Comparison of ENCODE assay signal across 1 cellular context in the genomic region with DNA sequence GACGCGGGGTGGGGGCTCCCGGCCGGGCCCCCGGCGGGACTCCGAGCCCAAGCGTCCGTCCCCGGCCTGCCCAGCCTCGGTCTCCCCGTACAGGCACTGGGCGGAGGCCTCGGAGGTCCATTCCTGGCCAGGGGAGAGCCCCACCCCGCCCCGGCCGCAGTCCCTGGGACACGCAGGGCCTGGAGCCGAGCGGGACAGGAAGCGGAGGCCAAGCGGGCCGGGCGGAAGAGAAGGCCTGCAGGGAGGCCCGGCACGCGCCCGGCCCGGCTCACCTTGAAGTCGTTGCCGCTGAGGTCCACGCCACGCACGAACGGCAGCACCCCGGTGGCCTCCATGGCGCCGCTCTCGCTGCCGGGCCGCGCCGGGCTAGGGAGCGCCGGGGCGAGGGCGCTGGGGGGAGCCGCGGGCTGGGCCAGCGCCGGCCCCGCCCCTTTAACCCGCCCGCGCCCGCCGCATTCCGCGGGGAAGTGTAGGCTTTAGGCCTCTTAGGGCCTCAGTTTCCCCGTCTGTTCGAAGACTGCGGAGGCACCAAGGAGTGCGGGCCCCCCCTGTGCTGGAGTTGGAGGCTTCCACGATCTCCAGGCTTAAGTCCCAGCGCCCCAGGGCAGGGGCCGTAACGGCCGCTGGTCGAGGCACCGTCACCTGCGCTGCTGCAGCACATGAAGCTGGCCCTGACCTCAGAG.
TF ChIP-seq lines count a peak whose summit lies in the region.

A gene (minus strand): TSS at position 383 of the 683 bp plus-strand sequence. CDS start 48 bp downstream, at position 335.

TF ChIP-seq in HEK293, 187 proteins besides CTCF, POLR2A, EP300 and RAD21 (continued from another document and continues in another):
- peak; percentile 48 for TF ChIP-seq ZIC2 (tag by site-specific recombination; IDR thresholded peaks at IDR 0.05)
- TF ChIP-seq ZNF274 (IDR thresholded peaks at IDR 0.05; ENCODE audit: low read length) = no peak
- no peak for TF ChIP-seq ZNF274 (tag by site-specific recombination; IDR thresholded peaks at IDR 0.05; ENCODE audit: borderline replicate concordance)
- TF ChIP-seq, protein P1, sequence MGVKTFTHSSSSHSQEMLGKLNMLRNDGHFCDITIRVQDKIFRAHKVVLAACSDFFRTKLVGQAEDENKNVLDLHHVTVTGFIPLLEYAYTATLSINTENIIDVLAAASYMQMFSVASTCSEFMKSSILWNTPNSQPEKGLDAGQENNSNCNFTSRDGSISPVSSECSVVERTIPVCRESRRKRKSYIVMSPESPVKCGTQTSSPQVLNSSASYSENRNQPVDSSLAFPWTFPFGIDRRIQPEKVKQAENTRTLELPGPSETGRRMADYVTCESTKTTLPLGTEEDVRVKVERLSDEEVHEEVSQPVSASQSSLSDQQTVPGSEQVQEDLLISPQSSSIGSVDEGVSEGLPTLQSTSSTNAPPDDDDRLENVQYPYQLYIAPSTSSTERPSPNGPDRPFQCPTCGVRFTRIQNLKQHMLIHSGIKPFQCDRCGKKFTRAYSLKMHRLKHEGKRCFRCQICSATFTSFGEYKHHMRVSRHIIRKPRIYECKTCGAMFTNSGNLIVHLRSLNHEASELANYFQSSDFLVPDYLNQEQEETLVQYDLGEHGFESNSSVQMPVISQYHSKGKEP (tag by site-specific recombination; IDR thresholded peaks at IDR 0.05) = peak; percentile 29; the same call in 1 of the 2 replicates
- TF ChIP-seq ZNF473 (tag by site-specific recombination; IDR thresholded peaks at IDR 0.05) = no peak
- TF ChIP-seq ZNF146 (tag by site-specific recombination; IDR thresholded peaks at IDR 0.05) = no peak
- no peak; the same call in 1 of the 2 replicates for TF ChIP-seq TRIM28 (IDR thresholded peaks at IDR 0.05; ENCODE audit: borderline replicate concordance, low read length)
- no peak for TF ChIP-seq ZBTB17 (tag by site-specific recombination; IDR thresholded peaks at IDR 0.05)
- no peak for TF ChIP-seq ZNF514 (tag by site-specific recombination; IDR thresholded peaks at IDR 0.05)
- peak; percentile 68 for TF ChIP-seq YY1 (tag by site-specific recombination; IDR thresholded peaks at IDR 0.05)
- no peak for TF ChIP-seq PRDM1 (tag by site-specific recombination; IDR thresholded peaks at IDR 0.05)
- TF ChIP-seq, protein P2, sequence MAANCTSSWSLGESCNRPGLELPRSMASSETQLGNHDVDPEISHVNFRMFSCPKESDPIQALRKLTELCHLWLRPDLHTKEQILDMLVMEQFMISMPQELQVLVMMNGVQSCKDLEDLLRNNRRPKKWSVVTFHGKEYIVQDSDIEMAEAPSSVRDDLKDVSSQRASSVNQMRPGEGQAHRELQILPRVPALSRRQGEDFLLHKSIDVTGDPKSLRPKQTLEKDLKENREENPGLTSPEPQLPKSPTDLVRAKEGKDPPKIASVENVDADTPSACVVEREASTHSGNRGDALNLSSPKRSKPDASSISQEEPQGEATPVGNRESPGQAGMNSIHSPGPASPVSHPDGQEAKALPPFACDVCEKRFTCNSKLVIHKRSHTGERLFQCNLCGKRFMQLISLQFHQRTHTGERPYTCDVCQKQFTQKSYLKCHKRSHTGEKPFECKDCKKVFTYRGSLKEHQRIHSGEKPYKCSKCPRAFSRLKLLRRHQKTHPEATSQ (tag by site-specific recombination; IDR thresholded peaks at IDR 0.05) = 0 out of 2 replicates have a peak, but pooled peaks have one; percentile 15
- no peak for TF ChIP-seq FEZF1 (tag by site-specific recombination; IDR thresholded peaks at IDR 0.05)
- TF ChIP-seq ZSCAN16 (tag by site-specific recombination; IDR thresholded peaks at IDR 0.05) = no peak
- TF ChIP-seq ZNF140 (tag by site-specific recombination; IDR thresholded peaks at IDR 0.05) = no peak
- TF ChIP-seq, protein P3, sequence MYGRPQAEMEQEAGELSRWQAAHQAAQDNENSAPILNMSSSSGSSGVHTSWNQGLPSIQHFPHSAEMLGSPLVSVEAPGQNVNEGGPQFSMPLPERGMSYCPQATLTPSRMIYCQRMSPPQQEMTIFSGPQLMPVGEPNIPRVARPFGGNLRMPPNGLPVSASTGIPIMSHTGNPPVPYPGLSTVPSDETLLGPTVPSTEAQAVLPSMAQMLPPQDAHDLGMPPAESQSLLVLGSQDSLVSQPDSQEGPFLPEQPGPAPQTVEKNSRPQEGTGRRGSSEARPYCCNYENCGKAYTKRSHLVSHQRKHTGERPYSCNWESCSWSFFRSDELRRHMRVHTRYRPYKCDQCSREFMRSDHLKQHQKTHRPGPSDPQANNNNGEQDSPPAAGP (tag by site-specific recombination; IDR thresholded peaks at IDR 0.05) = no peak
- TF ChIP-seq, protein P4, sequence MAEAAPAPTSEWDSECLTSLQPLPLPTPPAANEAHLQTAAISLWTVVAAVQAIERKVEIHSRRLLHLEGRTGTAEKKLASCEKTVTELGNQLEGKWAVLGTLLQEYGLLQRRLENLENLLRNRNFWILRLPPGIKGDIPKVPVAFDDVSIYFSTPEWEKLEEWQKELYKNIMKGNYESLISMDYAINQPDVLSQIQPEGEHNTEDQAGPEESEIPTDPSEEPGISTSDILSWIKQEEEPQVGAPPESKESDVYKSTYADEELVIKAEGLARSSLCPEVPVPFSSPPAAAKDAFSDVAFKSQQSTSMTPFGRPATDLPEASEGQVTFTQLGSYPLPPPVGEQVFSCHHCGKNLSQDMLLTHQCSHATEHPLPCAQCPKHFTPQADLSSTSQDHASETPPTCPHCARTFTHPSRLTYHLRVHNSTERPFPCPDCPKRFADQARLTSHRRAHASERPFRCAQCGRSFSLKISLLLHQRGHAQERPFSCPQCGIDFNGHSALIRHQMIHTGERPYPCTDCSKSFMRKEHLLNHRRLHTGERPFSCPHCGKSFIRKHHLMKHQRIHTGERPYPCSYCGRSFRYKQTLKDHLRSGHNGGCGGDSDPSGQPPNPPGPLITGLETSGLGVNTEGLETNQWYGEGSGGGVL (tag by site-specific recombination; IDR thresholded peaks at IDR 0.05) = 0 out of 2 replicates have a peak, but pooled peaks have one; percentile 16
- no peak for TF ChIP-seq ZNF561 (tag by site-specific recombination; IDR thresholded peaks at IDR 0.05; ENCODE audit: borderline replicate concordance)
- TF ChIP-seq, protein P5, sequence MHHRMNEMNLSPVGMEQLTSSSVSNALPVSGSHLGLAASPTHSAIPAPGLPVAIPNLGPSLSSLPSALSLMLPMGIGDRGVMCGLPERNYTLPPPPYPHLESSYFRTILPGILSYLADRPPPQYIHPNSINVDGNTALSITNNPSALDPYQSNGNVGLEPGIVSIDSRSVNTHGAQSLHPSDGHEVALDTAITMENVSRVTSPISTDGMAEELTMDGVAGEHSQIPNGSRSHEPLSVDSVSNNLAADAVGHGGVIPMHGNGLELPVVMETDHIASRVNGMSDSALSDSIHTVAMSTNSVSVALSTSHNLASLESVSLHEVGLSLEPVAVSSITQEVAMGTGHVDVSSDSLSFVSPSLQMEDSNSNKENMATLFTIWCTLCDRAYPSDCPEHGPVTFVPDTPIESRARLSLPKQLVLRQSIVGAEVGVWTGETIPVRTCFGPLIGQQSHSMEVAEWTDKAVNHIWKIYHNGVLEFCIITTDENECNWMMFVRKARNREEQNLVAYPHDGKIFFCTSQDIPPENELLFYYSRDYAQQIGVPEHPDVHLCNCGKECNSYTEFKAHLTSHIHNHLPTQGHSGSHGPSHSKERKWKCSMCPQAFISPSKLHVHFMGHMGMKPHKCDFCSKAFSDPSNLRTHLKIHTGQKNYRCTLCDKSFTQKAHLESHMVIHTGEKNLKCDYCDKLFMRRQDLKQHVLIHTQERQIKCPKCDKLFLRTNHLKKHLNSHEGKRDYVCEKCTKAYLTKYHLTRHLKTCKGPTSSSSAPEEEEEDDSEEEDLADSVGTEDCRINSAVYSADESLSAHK (tag by site-specific recombination; IDR thresholded peaks at IDR 0.05) = no peak
- TF ChIP-seq, protein P6, sequence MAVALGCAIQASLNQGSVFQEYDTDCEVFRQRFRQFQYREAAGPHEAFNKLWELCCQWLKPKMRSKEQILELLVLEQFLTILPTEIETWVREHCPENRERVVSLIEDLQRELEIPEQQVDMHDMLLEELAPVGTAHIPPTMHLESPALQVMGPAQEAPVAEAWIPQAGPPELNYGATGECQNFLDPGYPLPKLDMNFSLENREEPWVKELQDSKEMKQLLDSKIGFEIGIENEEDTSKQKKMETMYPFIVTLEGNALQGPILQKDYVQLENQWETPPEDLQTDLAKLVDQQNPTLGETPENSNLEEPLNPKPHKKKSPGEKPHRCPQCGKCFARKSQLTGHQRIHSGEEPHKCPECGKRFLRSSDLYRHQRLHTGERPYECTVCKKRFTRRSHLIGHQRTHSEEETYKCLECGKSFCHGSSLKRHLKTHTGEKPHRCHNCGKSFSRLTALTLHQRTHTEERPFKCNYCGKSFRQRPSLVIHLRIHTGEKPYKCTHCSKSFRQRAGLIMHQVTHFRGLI (tag by site-specific recombination; IDR thresholded peaks at IDR 0.05) = peak; percentile 91
- TF ChIP-seq, protein P7, sequence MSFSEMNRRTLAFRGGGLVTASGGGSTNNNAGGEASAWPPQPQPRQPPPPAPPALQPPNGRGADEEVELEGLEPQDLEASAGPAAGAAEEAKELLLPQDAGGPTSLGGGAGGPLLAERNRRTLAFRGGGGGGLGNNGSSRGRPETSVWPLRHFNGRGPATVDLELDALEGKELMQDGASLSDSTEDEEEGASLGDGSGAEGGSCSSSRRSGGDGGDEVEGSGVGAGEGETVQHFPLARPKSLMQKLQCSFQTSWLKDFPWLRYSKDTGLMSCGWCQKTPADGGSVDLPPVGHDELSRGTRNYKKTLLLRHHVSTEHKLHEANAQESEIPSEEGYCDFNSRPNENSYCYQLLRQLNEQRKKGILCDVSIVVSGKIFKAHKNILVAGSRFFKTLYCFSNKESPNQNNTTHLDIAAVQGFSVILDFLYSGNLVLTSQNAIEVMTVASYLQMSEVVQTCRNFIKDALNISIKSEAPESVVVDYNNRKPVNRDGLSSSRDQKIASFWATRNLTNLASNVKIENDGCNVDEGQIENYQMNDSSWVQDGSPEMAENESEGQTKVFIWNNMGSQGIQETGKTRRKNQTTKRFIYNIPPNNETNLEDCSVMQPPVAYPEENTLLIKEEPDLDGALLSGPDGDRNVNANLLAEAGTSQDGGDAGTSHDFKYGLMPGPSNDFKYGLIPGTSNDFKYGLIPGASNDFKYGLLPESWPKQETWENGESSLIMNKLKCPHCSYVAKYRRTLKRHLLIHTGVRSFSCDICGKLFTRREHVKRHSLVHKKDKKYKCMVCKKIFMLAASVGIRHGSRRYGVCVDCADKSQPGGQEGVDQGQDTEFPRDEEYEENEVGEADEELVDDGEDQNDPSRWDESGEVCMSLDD (tag by site-specific recombination; IDR thresholded peaks at IDR 0.05) = no peak
- TF ChIP-seq ZNF529 (tag by site-specific recombination; IDR thresholded peaks at IDR 0.05; ENCODE audit: insufficient replicate concordance) = no peak
- no peak for TF ChIP-seq MYNN (tag by site-specific recombination; IDR thresholded peaks at IDR 0.05; ENCODE audit: borderline replicate concordance)
- TF ChIP-seq ZNF335 (tag by site-specific recombination; conservative IDR thresholded peaks at IDR 0.05) = peak; percentile 91
- TF ChIP-seq ZNF654 (tag by site-specific recombination; IDR thresholded peaks at IDR 0.05; ENCODE audit: low read depth) = no peak
- TF ChIP-seq, protein P8, sequence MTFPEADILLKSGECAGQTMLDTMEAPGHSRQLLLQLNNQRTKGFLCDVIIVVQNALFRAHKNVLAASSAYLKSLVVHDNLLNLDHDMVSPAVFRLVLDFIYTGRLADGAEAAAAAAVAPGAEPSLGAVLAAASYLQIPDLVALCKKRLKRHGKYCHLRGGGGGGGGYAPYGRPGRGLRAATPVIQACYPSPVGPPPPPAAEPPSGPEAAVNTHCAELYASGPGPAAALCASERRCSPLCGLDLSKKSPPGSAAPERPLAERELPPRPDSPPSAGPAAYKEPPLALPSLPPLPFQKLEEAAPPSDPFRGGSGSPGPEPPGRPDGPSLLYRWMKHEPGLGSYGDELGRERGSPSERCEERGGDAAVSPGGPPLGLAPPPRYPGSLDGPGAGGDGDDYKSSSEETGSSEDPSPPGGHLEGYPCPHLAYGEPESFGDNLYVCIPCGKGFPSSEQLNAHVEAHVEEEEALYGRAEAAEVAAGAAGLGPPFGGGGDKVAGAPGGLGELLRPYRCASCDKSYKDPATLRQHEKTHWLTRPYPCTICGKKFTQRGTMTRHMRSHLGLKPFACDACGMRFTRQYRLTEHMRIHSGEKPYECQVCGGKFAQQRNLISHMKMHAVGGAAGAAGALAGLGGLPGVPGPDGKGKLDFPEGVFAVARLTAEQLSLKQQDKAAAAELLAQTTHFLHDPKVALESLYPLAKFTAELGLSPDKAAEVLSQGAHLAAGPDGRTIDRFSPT (tag by site-specific recombination; IDR thresholded peaks at IDR 0.05) = no peak
- no peak for TF ChIP-seq ZNF501 (tag by site-specific recombination; IDR thresholded peaks at IDR 0.05)
- no peak for TF ChIP-seq ZNF184 (tag by site-specific recombination; IDR thresholded peaks at IDR 0.05)
- TF ChIP-seq ZNF785 (tag by site-specific recombination; IDR thresholded peaks at IDR 0.05) = no peak
- no peak for TF ChIP-seq ZNF521 (tag by site-specific recombination; IDR thresholded peaks at IDR 0.05)
- no peak for TF ChIP-seq ZNF138 (tag by site-specific recombination; IDR thresholded peaks at IDR 0.05; ENCODE audit: borderline replicate concordance)
- TF ChIP-seq ZFP41 (tag by site-specific recombination; IDR thresholded peaks at IDR 0.05; ENCODE audit: borderline replicate concordance) = no peak
- TF ChIP-seq ZNF391 (tag by site-specific recombination; IDR thresholded peaks at IDR 0.05; ENCODE audit: borderline replicate concordance, low read depth) = no peak
- no peak for TF ChIP-seq ZNF133 (tag by site-specific recombination; IDR thresholded peaks at IDR 0.05)
- no peak for TF ChIP-seq EGR2 (tag by site-specific recombination; IDR thresholded peaks at IDR 0.05; ENCODE audit: low read depth)
- TF ChIP-seq ZSCAN23 (tag by site-specific recombination; IDR thresholded peaks at IDR 0.05) = no peak
- peak; percentile 66; the same call in 1 of the 2 replicates for TF ChIP-seq ZEB2 (tag by site-specific recombination; IDR thresholded peaks at IDR 0.05)
- no peak for TF ChIP-seq ZNF16 (tag by site-specific recombination; IDR thresholded peaks at IDR 0.05; ENCODE audit: low read depth)
- TF ChIP-seq GFI1B (tag by site-specific recombination; IDR thresholded peaks at IDR 0.05) = no peak
- TF ChIP-seq, protein P9, sequence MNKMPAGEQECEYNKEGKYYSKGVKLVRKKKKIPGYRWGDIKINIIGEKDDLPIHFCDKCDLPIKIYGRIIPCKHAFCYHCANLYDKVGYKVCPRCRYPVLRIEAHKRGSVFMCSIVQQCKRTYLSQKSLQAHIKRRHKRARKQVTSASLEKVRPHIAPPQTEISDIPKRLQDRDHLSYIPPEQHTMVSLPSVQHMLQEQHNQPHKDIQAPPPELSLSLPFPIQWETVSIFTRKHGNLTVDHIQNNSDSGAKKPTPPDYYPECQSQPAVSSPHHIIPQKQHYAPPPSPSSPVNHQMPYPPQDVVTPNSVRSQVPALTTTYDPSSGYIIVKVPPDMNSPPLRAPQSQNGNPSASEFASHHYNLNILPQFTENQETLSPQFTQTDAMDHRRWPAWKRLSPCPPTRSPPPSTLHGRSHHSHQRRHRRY (tag by site-specific recombination; IDR thresholded peaks at IDR 0.05) = no peak
- TF ChIP-seq KLF8 (tag by site-specific recombination; IDR thresholded peaks at IDR 0.05) = peak; percentile 62
- TF ChIP-seq KLF9 (tag by site-specific recombination; IDR thresholded peaks at IDR 0.05; ENCODE audit: low read depth) = 0 out of 2 replicates have a peak, but pooled peaks have one; percentile 32
- no peak for TF ChIP-seq ZFP69B (tag by site-specific recombination; IDR thresholded peaks at IDR 0.05)
- peak; percentile 80 for TF ChIP-seq GLIS2 (tag by site-specific recombination; IDR thresholded peaks at IDR 0.05)
- peak; percentile 74 for TF ChIP-seq ZBTB48 (tag by site-specific recombination; IDR thresholded peaks at IDR 0.05)
- TF ChIP-seq ZBTB8A (tag by site-specific recombination; IDR thresholded peaks at IDR 0.05) = peak; percentile 52
- no peak for TF ChIP-seq ZNF23 (tag by site-specific recombination; IDR thresholded peaks at IDR 0.05; ENCODE audit: borderline replicate concordance)
- TF ChIP-seq ZFP37 (tag by site-specific recombination; IDR thresholded peaks at IDR 0.05) = no peak
- no peak for TF ChIP-seq ZNF843 (tag by site-specific recombination; IDR thresholded peaks at IDR 0.05)
